Comparison of ENCODE assay signal across 8 cellular contexts in the genomic region with DNA sequence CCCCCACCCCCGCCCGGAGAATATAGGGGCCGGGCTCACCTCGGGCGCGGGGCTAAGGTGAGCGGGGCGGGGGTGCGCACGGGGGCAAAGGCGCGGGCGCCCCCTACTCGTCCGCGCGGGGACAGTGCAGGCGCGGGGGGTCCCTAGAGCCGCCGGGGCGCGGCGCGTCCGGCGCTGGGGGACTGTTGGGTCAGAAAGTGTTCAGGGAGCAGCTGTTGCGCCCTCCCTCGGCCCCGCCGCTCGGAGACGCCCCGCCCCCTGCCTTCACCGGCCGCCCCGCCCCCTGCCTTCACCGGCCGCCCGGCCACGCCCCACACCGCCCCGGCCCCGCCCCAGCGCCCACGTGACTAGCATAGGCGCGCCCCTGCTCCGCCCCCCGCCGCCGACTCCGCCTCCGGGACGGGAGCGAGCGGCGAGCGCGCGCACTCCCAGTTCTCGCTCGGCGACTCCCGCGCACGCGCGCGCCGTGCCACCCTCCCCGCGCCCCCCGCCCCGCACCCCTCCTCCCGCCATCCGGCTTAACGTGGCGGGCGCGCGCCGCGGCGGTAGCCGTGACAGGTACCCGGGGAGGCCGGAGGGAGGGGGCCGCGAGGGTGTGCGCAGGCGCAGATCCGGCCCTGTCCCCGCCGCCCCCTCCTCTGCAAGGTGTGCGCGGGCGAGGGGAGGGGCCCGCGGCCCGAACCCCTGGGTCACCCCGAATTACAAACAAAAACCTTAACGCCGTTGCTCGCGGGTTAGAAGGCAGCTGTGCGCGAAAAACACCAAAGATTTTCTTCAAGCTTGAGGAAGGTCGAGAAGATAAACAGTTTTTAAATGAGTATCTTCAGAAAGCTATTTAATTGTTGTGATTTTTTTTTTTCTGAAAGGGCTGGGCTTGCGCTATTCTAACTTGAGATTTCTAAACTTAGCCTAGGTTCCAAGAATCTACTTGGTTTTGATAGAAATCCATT.
A peak's percentile ranks its signal among the peaks of the same experiment; 100 is the strongest.
DNase-seq lines count a peak whose midpoint lies in the region; ATAC-seq and TF ChIP-seq lines count a peak whose summit lies in the region.

No MANE protein-coding gene starts in this region.

- DNase-seq in NCI-H1930 (lab: John Stamatoyannopoulos, UW) (peak; percentile 88 to 95), T1000 (lab: John Stamatoyannopoulos, UW) (peak; percentile 98), astrocyte of the hippocampus (ENCODE audit: low read depth, low spot score) (peak; percentile 98), skeletal muscle cell (ENCODE audit: low read depth) (peak; percentile 75), foreskin melanocyte (no peak)

- peak overlapping the region; percentile 35 for H3K4me3 ChIP-seq in iPS-11a (ENCODE audit: low read depth, low read length)
- H3K4me3 ChIP-seq in skeletal muscle cell (ENCODE audit: low read depth, low read length) = peak overlapping the region; percentile 74

- TF ChIP-seq POLR2A in GM18505 (IDR thresholded peaks at IDR 0.05; ENCODE audit: borderline replicate concordance, extremely low read depth, insufficient read depth, insufficient read length) = peak; percentile 28

- ATAC-seq in GM18505 (IDR thresholded peaks at IDR 0.05; ENCODE audit: unreplicated experiment) = peak; percentile 58
- peak; percentile 62 for ATAC-seq in HG02970 (IDR thresholded peaks at IDR 0.05; ENCODE audit: low FRiP score, unreplicated experiment)
